Comparison of ENCODE assay signal across 19 cellular contexts in the genomic region with DNA sequence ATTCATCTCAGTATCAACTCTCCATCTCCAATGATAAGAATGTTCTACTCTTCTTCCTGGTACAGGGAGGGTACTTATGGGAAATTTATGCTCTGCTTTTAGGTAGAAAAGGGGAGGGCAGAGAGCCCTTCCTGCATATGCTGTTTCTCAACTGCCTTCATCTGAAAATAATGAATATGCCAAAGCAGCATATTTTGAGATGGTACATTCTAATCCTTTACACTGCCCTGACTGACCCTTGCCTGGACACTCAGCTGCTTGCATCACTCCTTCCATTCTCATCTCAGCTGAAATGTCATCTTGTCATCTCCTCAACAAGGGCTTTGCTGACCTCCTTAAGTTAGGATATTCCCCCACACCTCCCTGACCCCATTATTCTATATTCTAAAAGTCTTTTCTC.
"Had no signal": no experiment of that assay in that cellular context is flagged by ENCODE, and none has a peak within 500 bp of the region (broad histone marks: within the 10 kb centered on the region; RNA-seq: fewer than 3 reads in every experiment).

No MANE protein-coding gene starts in this region.

- H3K4me3 Mint-ChIP-seq: activated B cell treated with CpG ODN at 0.5 μM for 24 hours; activated CD8-positive, alpha-beta T cell treated with anti-CD3 and anti-CD28 coated beads for 36 hours; activated naive CD4-positive, alpha-beta T cell treated with anti-CD3 and anti-CD28 coated beads, Interleukin-2, amount 50 U/mL, for 24 hours; activated T-cell treated with anti-CD3 and anti-CD28 coated beads, Interleukin-2, amount 50 U/mL, for 4 hours; naive thymus-derived CD4-positive, alpha-beta T cell had no signal

- H3K36me3 ChIP-seq: heart right ventricle had no signal

- H3K27me3 ChIP-seq: body of pancreas, heart right ventricle had no signal

- H3K27ac ChIP-seq: body of pancreas had no signal

- H3K27me3 Mint-ChIP-seq: activated CD8-positive, alpha-beta T cell treated with anti-CD3 and anti-CD28 coated beads for 36 hours; activated naive CD4-positive, alpha-beta T cell treated with anti-CD3 and anti-CD28 coated beads, Interleukin-2, amount 50 U/mL, for 24 hours had no signal

- H3K36me3 Mint-ChIP-seq: activated naive CD4-positive, alpha-beta T cell treated with anti-CD3 and anti-CD28 coated beads, Interleukin-2, amount 50 U/mL, for 24 hours had no signal

- H3K9me3 Mint-ChIP-seq: activated B cell treated with CpG ODN at 0.5 μM for 24 hours; activated naive CD4-positive, alpha-beta T cell treated with anti-CD3 and anti-CD28 coated beads, Interleukin-2, amount 50 U/mL, for 24 hours; activated T-cell treated with anti-CD3 and anti-CD28 coated beads, Interleukin-2, amount 50 U/mL, for 4 hours had no signal

- H3K4me1 Mint-ChIP-seq: activated B cell treated with CpG ODN at 0.5 μM for 24 hours; naive thymus-derived CD4-positive, alpha-beta T cell had no signal

- H3K4me3 ChIP-seq: body of pancreas, mucosa of descending colon, smooth muscle cell had no signal

- H3K27ac Mint-ChIP-seq: activated B cell treated with CpG ODN at 0.5 μM for 24 hours; activated CD8-positive, alpha-beta T cell treated with anti-CD3 and anti-CD28 coated beads for 36 hours; activated naive CD4-positive, alpha-beta T cell treated with anti-CD3 and anti-CD28 coated beads, Interleukin-2, amount 50 U/mL, for 24 hours; naive thymus-derived CD4-positive, alpha-beta T cell had no signal

- ATAC-seq: activated CD8-positive, alpha-beta T cell treated with anti-CD3 and anti-CD28 coated beads for 36 hours; activated T-cell treated with anti-CD3 and anti-CD28 coated beads, Interleukin-2, amount 50 U/mL, for 4 hours; body of pancreas; naive thymus-derived CD4-positive, alpha-beta T cell; stimulated activated naive CD8-positive, alpha-beta T cell treated with anti-CD3 and anti-CD28 coated beads, Interleukin-15, Interleukin-2, amounts not matched to agents 100 U/mL and 50 U/mL, for 24 hours had no signal

- DNase-seq: activated B cell treated with CpG ODN at 0.5 μM for 24 hours; activated CD4-positive, alpha-beta T cell treated with anti-CD3 and anti-CD28 coated beads for 48 hours; activated CD8-positive, alpha-beta T cell treated with anti-CD3 and anti-CD28 coated beads for 36 hours; activated effector memory CD4-positive, alpha-beta T cell treated with Interleukin-2 at 50 U/mL for 16 hours; activated T-cell treated with anti-CD3 and anti-CD28 coated beads, Interleukin-2, amount 50 U/mL, for 4 hours; amniotic stem cell; body of pancreas; central memory CD4-positive, alpha-beta T cell; cortex of kidney; effector CD4-positive, alpha-beta T cell; foreskin melanocyte; heart right ventricle; left cardiac atrium; mucosa of descending colon; naive thymus-derived CD4-positive, alpha-beta T cell; stimulated activated naive CD8-positive, alpha-beta T cell treated with anti-CD3 and anti-CD28 coated beads, Interleukin-15, Interleukin-2, amounts not matched to agents 100 U/mL and 50 U/mL, for 24 hours; T-helper 2 cell had no signal

- H3K9me3 ChIP-seq: body of pancreas, mucosa of descending colon had no signal
